Comparison of ENCODE assay signal across 17 cellular contexts in the genomic region with DNA sequence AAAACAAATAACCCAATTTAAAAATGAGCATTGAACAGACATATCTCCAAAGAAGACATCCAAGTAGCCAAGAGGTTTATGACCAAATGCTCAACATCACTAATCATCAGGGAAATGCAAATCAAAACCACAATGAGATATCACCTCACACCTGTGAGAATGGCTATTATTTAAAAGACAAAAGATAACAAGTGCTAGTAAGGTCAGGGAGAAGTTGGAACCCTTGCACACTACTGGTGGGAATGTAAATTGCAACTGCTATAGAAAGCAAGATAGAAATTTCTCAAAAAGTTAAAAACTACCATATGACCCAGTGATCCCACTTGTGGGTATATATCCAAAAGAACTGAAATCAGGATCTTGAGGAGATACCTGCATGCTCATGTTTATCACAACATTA. TPM values are rescaled to one million over a fixed set of nuclear protein-coding genes. Genes with fewer than 3 reads are reported as not detected.
A peak's percentile ranks its signal among the peaks of the same experiment; 100 is the strongest.
DNase-seq lines count a peak whose midpoint lies in the region; ATAC-seq and TF ChIP-seq lines count a peak whose summit lies in the region.
"Had no signal": no experiment of that assay in that cellular context is flagged by ENCODE, and none has a peak within 500 bp of the region (broad histone marks: within the 10 kb centered on the region; RNA-seq: fewer than 3 reads in every experiment).

No MANE protein-coding gene starts in this region.

- ATAC-seq in activated naive CD4-positive, alpha-beta T cell treated with anti-CD3 and anti-CD28 coated beads, Interleukin-2, amount 50 U/mL, for 72 hours, result no peak
- no peak for ATAC-seq in GM18909 (IDR thresholded peaks at IDR 0.05; ENCODE audit: poor library complexity, unreplicated experiment)
- ATAC-seq: left ventricle myocardium superior had no signal

- H3K36me3 ChIP-seq in OCI-LY7 (ENCODE audit: insufficient read depth, low read length) (no peaks in the 10 kb centered on the region; the same call in 1 of the 2 replicates), endodermal cell (ENCODE audit: control insufficient read depth, insufficient read depth, low read length) (no peaks in the 10 kb centered on the region), osteoblast (ENCODE audit: insufficient read depth, low read length) (no peaks in the 10 kb centered on the region)

- H3K27ac ChIP-seq in OCI-LY7 (ENCODE audit: low read depth, low read length, poor library complexity, severe bottlenecking) (no peak overlapping the region), endodermal cell (ENCODE audit: low read depth, low read length) (no peak overlapping the region), osteoblast (ENCODE audit: low read depth, low read length) (no peak overlapping the region)

- H3K79me2 ChIP-seq in OCI-LY7 (ENCODE audit: insufficient read depth, low read depth, low read length) (peaks cover 24% of the 10 kb centered on the region; the same call in 1 of the 2 replicates), osteoblast (ENCODE audit: insufficient read depth, low read length) (peaks cover 11% of the 10 kb centered on the region)

- H3K27ac Mint-ChIP-seq in endodermal cell, result no peak overlapping the region
- H3K27ac Mint-ChIP-seq in activated naive CD4-positive, alpha-beta T cell treated with anti-CD3 and anti-CD28 coated beads, Interleukin-2, amount 50 U/mL, for 72 hours, result no peak overlapping the region
- H3K27ac Mint-ChIP-seq: B cell; T-helper 1 cell treated with Interleukin-12 subunit alpha and Interleukin-12 subunit beta and Interleukin-4 antibody, amounts not matched to agents 30 μg/mL and 1 μg/mL, for 36 hours had no signal

- no TSS peak for BruUV-seq in OCI-LY7 (replicated peaks; lab: Mats Ljungman, UMichigan)

- intact Hi-C loops in OCI-LY7 (cut with micrococcal nuclease; ENCODE audit: unreplicated experiment), result no loop called here

- no peaks in the 10 kb centered on the region for H3K9me3 ChIP-seq in OCI-LY7 (ENCODE audit: low read length)
- no peaks in the 10 kb centered on the region for H3K9me3 ChIP-seq in endodermal cell (ENCODE audit: control insufficient read depth, low read length)
- no peaks in the 10 kb centered on the region for H3K9me3 ChIP-seq in osteoblast (ENCODE audit: low read depth, low read length)

- CTCF ChIA-PET in OCI-LY7 (lab: Charles Lee; ENCODE audit: unreplicated experiment), result no interaction called here

- H3K4me2 ChIP-seq in OCI-LY7 (ENCODE audit: low read length) (no peak overlapping the region), osteoblast (ENCODE audit: insufficient read depth, low read length) (no peak overlapping the region)

- H3K9me2 ChIP-seq in OCI-LY7 (ENCODE audit: insufficient read depth, low read length), result no peaks in the 10 kb centered on the region

- no peaks in the 10 kb centered on the region for H3K36me3 Mint-ChIP-seq in endodermal cell (ENCODE audit: low read depth)
- H3K36me3 Mint-ChIP-seq in activated naive CD4-positive, alpha-beta T cell treated with anti-CD3 and anti-CD28 coated beads, Interleukin-2, amount 50 U/mL, for 72 hours, result no peaks in the 10 kb centered on the region

- TF ChIP-seq CTCF in OCI-LY7 (conservative IDR thresholded peaks at IDR 0.05; ENCODE audit: low read length) (peak; percentile 47), endodermal cell (conservative IDR thresholded peaks at IDR 0.05) (peak; percentile 77), osteoblast (IDR thresholded peaks at IDR 0.05; ENCODE audit: extremely low read depth, low read depth, low read length) (peak; percentile 35)

- no peaks in the 10 kb centered on the region for H3K9me3 Mint-ChIP-seq in endodermal cell
- peaks cover 0 to 5% of the 10 kb centered on the region in 2 donors for H3K9me3 Mint-ChIP-seq in activated naive CD4-positive, alpha-beta T cell treated with anti-CD3 and anti-CD28 coated beads, Interleukin-2, amount 50 U/mL, for 72 hours
- H3K9me3 Mint-ChIP-seq: T-helper 1 cell treated with Interleukin-12 subunit alpha and Interleukin-12 subunit beta and Interleukin-4 antibody, amounts not matched to agents 30 μg/mL and 1 μg/mL, for 36 hours had no signal

- no peak overlapping the region for H3K4me3 ChIP-seq in OCI-LY7 (ENCODE audit: low read depth, low read length, poor library complexity, severe bottlenecking)
- no peak overlapping the region for H3K4me3 ChIP-seq in endodermal cell (ENCODE audit: low read length)
- H3K4me3 ChIP-seq in osteoblast (ENCODE audit: insufficient read depth, low read length), result no peak overlapping the region

- H3K4me1 ChIP-seq in OCI-LY7 (ENCODE audit: insufficient read depth, low read length, poor library complexity, severe bottlenecking), result peaks cover 14% of the 10 kb centered on the region
- peaks cover 14% of the 10 kb centered on the region for H3K4me1 ChIP-seq in endodermal cell (ENCODE audit: control insufficient read depth, insufficient read depth, low read length)
- peaks cover 26% of the 10 kb centered on the region for H3K4me1 ChIP-seq in osteoblast (ENCODE audit: insufficient read depth, low read length)

- H3K27me3 ChIP-seq in endodermal cell (ENCODE audit: control insufficient read depth, insufficient read depth, low read length, poor library complexity, severe bottlenecking) (no peaks in the 10 kb centered on the region), osteoblast (ENCODE audit: insufficient read depth, low read length) (no peaks in the 10 kb centered on the region)

- H3K4me3 Mint-ChIP-seq in endodermal cell, result no peak overlapping the region
- H3K4me3 Mint-ChIP-seq: B cell; T-helper 1 cell treated with Interleukin-12 subunit alpha and Interleukin-12 subunit beta and Interleukin-4 antibody, amounts not matched to agents 30 μg/mL and 1 μg/mL, for 36 hours had no signal

- no peaks in the 10 kb centered on the region for H3K27me3 Mint-ChIP-seq in endodermal cell (ENCODE audit: insufficient read depth)
- H3K27me3 Mint-ChIP-seq: B cell had no signal

- POLR2A ChIA-PET in OCI-LY7 (lab: Charles Lee), result interaction anchor here (0.6 kb wide), 1 partner anchor 9 kb away, joined by 4 read pairs; no protein-coding TSS in a partner anchor

- no peaks in the 10 kb centered on the region for H4K20me1 ChIP-seq in OCI-LY7 (ENCODE audit: insufficient read depth, low read length)
- H4K20me1 ChIP-seq in osteoblast (ENCODE audit: insufficient read depth, low read length), result peaks cover 19% of the 10 kb centered on the region

- peaks cover 49% of the 10 kb centered on the region for H3K4me1 Mint-ChIP-seq in endodermal cell

- DNase-seq in ELR (ENCODE audit: low read depth) (peak; percentile 21), OCI-LY7 (ENCODE audit: low spot score) (no peak), endodermal cell (no peak), osteoblast (ENCODE audit: insufficient read length, low spot score, missing footprints) (no peak), DMS 273 treated with DMSO at 0.1 percent for 48 hours (lab: John Stamatoyannopoulos, UW) (no peak)
- no peak for DNase-seq in activated naive CD4-positive, alpha-beta T cell treated with anti-CD3 and anti-CD28 coated beads, Interleukin-2, amount 50 U/mL, for 72 hours (ENCODE audit: low spot score in 2 of 2)
- DNase-seq: activated CD4-positive, CD25-positive, alpha-beta regulatory T cell; activated gamma-delta T cell; aorta; DMS79; HCEC 1CT; left ventricle myocardium superior; NCI-H748 treated with DMSO at 0.1 percent for 48 hours; RPMI8226 had no signal

- H3K9ac ChIP-seq in endodermal cell (ENCODE audit: extremely low read depth, low read length, poor library complexity, severe bottlenecking), result no peak overlapping the region

- H2AFZ ChIP-seq in OCI-LY7 (ENCODE audit: low read length), result no peak overlapping the region
- no peak overlapping the region for H2AFZ ChIP-seq in osteoblast (ENCODE audit: low read length)

RNA-seq across cellular contexts. Expression of gene SGMS1, which starts 49.5 kb away (rescaled TPM):
- total RNA-seq in OCI-LY7 (2014; rRNA removed; shearing (Covaris generic)), result 45.4 and 65.6 TPM in 2 replicates
- total RNA-seq in OCI-LY7 (2022) (57.5 and 64.7 TPM in 2 replicates), endodermal cell (10 to 100 TPM; 12.0 to 14.3 TPM), osteoblast (60.4 and 68.0 TPM in 2 replicates)
- 8.3 TPM for polyA plus RNA-seq in endodermal cell (2013, experiment 1 of 2)
- 6.9 TPM for polyA plus RNA-seq in endodermal cell (2013, experiment 2 of 2)
- total RNA-seq in activated naive CD4-positive, alpha-beta T cell treated with anti-CD3 and anti-CD28 coated beads, Interleukin-2, amount 50 U/mL, for 72 hours, result 10 to 100 TPM in 1 of 2 donors, 1 to 10 TPM in 1; 8.1 to 11.2 TPM
